ENCODE assay signal across 26 cellular contexts in genomic region chr12:14201291-14201690, GRCh38.
"Had no signal": no experiment of that assay in that cellular context is flagged by ENCODE, and none has a peak within 500 bp of the region (broad histone marks: within the 10 kb centered on the region; RNA-seq: fewer than 3 reads in every experiment).

No MANE protein-coding gene starts in this region.

- H3K27me3 ChIP-seq: hepatocyte, left lung, pancreas, sigmoid colon, spleen, suprapubic skin, tibial artery, upper lobe of right lung, uterus had no signal

- DNase-seq: left colon; left lung; lower lobe of right lung; mammary epithelial cell; mesenchymal stem cell; naive thymus-derived CD8-positive, alpha-beta T cell; nucleus accumbens; pancreas; posterior cingulate gyrus; retina; right cardiac atrium; sigmoid colon; small intestine; spleen; stimulated activated CD4-positive, alpha-beta T cell treated with anti-CD3 and anti-CD28 coated beads, Interleukin-4, amount 100 ng/mL, for 24 hours; stimulated activated naive CD4-positive, alpha-beta T cell; tibial artery; trophoblast cell; upper lobe of right lung; uterus had no signal

- ATAC-seq: left colon; left lung; lower lobe of right lung; naive thymus-derived CD8-positive, alpha-beta T cell; pancreas; right cardiac atrium; stimulated activated effector memory CD8-positive, alpha-beta T cell treated with anti-CD3 and anti-CD28 coated beads, Interleukin-12 subunit alpha, Interleukin-12 subunit beta, amount 100 ng/mL, for 72 hours; upper lobe of right lung had no signal

- H3K27ac ChIP-seq: hepatocyte, left lung, lower lobe of right lung, pancreas, prostate gland, sigmoid colon, spleen, suprapubic skin, thoracic aorta, tibial artery, upper lobe of right lung, uterus had no signal

- FAIRE-seq: keratinocyte had no signal

- H3K36me3 ChIP-seq: left lung, lower lobe of right lung, pancreas, prostate gland, sigmoid colon, spleen, suprapubic skin, thoracic aorta, tibial artery, upper lobe of right lung, uterus had no signal

- H2AFZ ChIP-seq: hepatocyte had no signal

- H3K4me1 ChIP-seq: left lung, lower lobe of right lung, prostate gland, sigmoid colon, spleen, tibial artery, upper lobe of right lung, uterus had no signal

- H3K4me3 ChIP-seq: hepatocyte, left lung, lower lobe of right lung, pancreas, prostate gland, sigmoid colon, spleen, suprapubic skin, thoracic aorta, tibial artery, upper lobe of right lung, uterus had no signal

- H3K4me2 ChIP-seq: hepatocyte had no signal

- H3K9me3 ChIP-seq: left lung, pancreas, prostate gland, sigmoid colon, suprapubic skin, thoracic aorta, upper lobe of right lung, uterus had no signal

- H3K79me2 ChIP-seq: hepatocyte had no signal
